ENCODE assay signal across 2 cellular contexts in genomic region chr6:32108727-32109113, GRCh38.
TF ChIP-seq lines count a peak whose summit lies in the region.

No MANE protein-coding gene starts in this region.

TF ChIP-seq in HCT116, 20 proteins besides CTCF, POLR2A, EP300 and RAD21:
- TF ChIP-seq ZBTB33 (IDR thresholded peaks at IDR 0.05; ENCODE audit: extremely low read depth, insufficient replicate concordance, low read length) (no peak), FOSL1 (IDR thresholded peaks at IDR 0.05; ENCODE audit: low read depth) (no peak), MAX (IDR thresholded peaks at IDR 0.05) (no peak), REST (IDR thresholded peaks at IDR 0.05; ENCODE audit: low read depth) (no peak), SIN3A (IDR thresholded peaks at IDR 0.05; ENCODE audit: low read depth) (no peak), POLR2AphosphoS5 (IDR thresholded peaks at IDR 0.05; ENCODE audit: low read depth, low read length) (no peak), CBX3 (IDR thresholded peaks at IDR 0.05; ENCODE audit: low read depth) (no peak), ZNF274 (IDR thresholded peaks at IDR 0.05; ENCODE audit: low read depth, low read length) (no peak), SRF (IDR thresholded peaks at IDR 0.05; ENCODE audit: low read depth) (no peak), CEBPB (IDR thresholded peaks at IDR 0.05; ENCODE audit: low read depth) (no peak), JUND (IDR thresholded peaks at IDR 0.05) (no peak), EGR1 (IDR thresholded peaks at IDR 0.05; ENCODE audit: low read depth) (no peak), ATF3 (IDR thresholded peaks at IDR 0.05) (no peak)

TF ChIP-seq in HepG2, 621 proteins besides CTCF, POLR2A, EP300 and RAD21:
- TF ChIP-seq ZNF775 (CRISPR knock-in tag; IDR thresholded peaks at IDR 0.05; ENCODE audit: borderline replicate concordance) (no peak), ZSCAN12 (CRISPR knock-in tag; IDR thresholded peaks at IDR 0.05) (no peak), ZNF883 (CRISPR knock-in tag; IDR thresholded peaks at IDR 0.05; ENCODE audit: not compliant biosample characterization) (no peak)
